ENCODE assay signal across 11 cellular contexts in genomic region chr9:121692606-121693505, GRCh38. TPM values are rescaled to one million over a fixed set of nuclear protein-coding genes. Genes with fewer than 3 reads are reported as not detected.
A peak's percentile ranks its signal among the peaks of the same experiment; 100 is the strongest.
DNase-seq lines count a peak whose midpoint lies in the region; ATAC-seq and TF ChIP-seq lines count a peak whose summit lies in the region.
"Had no signal": no experiment of that assay in that cellular context is flagged by ENCODE, and none has a peak within 500 bp of the region (broad histone marks: within the 10 kb centered on the region; RNA-seq: fewer than 3 reads in every experiment).

No MANE protein-coding gene starts in this region.

- H3K36me3 Mint-ChIP-seq in progenitor cell of endocrine pancreas (ENCODE audit: insufficient read depth) = no peaks in the 10 kb centered on the region
- H3K36me3 Mint-ChIP-seq in activated T-cell treated with anti-CD3 and anti-CD28 coated beads, Interleukin-2, amount 50 U/mL, for 4 hours (ENCODE audit: insufficient read depth) = no peaks in the 10 kb centered on the region

- no peaks in the 10 kb centered on the region for H3K27me3 Mint-ChIP-seq in progenitor cell of endocrine pancreas
- peaks cover 20% of the 10 kb centered on the region for H3K27me3 Mint-ChIP-seq in activated T-cell treated with anti-CD3 and anti-CD28 coated beads, Interleukin-2, amount 50 U/mL, for 4 hours (ENCODE audit: low read depth)

- peak overlapping the region in 1 of 2 experiments; percentile 60; a peak in 2 of 4 replicates for H3K27ac ChIP-seq in SK-N-SH (ENCODE audit: low read depth in 2 of 2, low read length in 1 of 2)

- CTCF ChIA-PET in SK-N-SH (lab: Yijun Ruan, JAX) = interaction anchor here (0.8 to 2.7 kb wide), 6 partner anchors 7 to 392 kb away, joined by 3 to 11 read pairs (median 4); no protein-coding TSS in a partner anchor

- peaks cover 14 to 16% of the 10 kb centered on the region in 2 experiments; a peak in 3 of 4 replicates for H3K4me1 ChIP-seq in SK-N-SH (ENCODE audit: control insufficient read depth in 1 of 2, insufficient read depth in 2 of 2, low read depth in 1 of 2, low read length in 1 of 2)

- H3K9me2 ChIP-seq in SK-N-SH = no peaks in the 10 kb centered on the region

- no peak for TF ChIP-seq RAD21 in SK-N-SH (IDR thresholded peaks at IDR 0.05; ENCODE audit: low read length)

- TF ChIP-seq EP300 in SK-N-SH (IDR thresholded peaks at IDR 0.05; ENCODE audit: borderline replicate concordance in 1 of 2, low read depth in 1 of 2, low read length in 1 of 2) = no peak

- no peak overlapping the region for H2AFZ ChIP-seq in SK-N-SH (ENCODE audit: low read depth)

- POLR2A ChIA-PET in SK-N-SH (lab: Yijun Ruan, JAX) = interaction anchor here (0.9 kb wide), 1 partner anchor 7 kb away, joined by 4 read pairs; no protein-coding TSS in a partner anchor

- TF ChIP-seq CTCF in SK-N-SH (IDR thresholded peaks at IDR 0.05) (no peak), fibroblast of the aortic adventitia (IDR thresholded peaks at IDR 0.05; ENCODE audit: insufficient read depth, low read length) (no peak), progenitor cell of endocrine pancreas (IDR thresholded peaks at IDR 0.05; ENCODE audit: unreplicated experiment) (no peak)

- H3K9ac ChIP-seq in SK-N-SH = no peak overlapping the region

- ATAC-seq in activated T-cell treated with anti-CD3 and anti-CD28 coated beads, Interleukin-2, amount 50 U/mL, for 4 hours = no peak
- ATAC-seq in activated CD4-positive, CD25-positive, alpha-beta regulatory T cell treated with anti-CD3 and anti-CD28 coated beads, Interleukin-2, amount 50 U/mL, for 24 hours = no peak
- ATAC-seq: activated CD8-positive, alpha-beta T cell treated with anti-CD3 and anti-CD28 coated beads, Interleukin-2, amount 10 ng/mL, durations not matched to agents 7 days and 5 days had no signal

- peaks cover 41% of the 10 kb centered on the region for H3F3A ChIP-seq in SK-N-SH (replicated peaks; ENCODE audit: insufficient read depth)

- no peaks in the 10 kb centered on the region for H3K36me3 ChIP-seq in SK-N-SH (replicated peaks in 1 of 2; ENCODE audit: control insufficient read depth in 1 of 2, insufficient read depth in 2 of 2, low read length in 1 of 2)

- H3K79me2 ChIP-seq in SK-N-SH (ENCODE audit: insufficient read depth) = no peaks in the 10 kb centered on the region

- H3K27me3 ChIP-seq in SK-N-SH (ENCODE audit: insufficient read depth) = no peaks in the 10 kb centered on the region

- H3K4me3 Mint-ChIP-seq in progenitor cell of endocrine pancreas (ENCODE audit: low read depth) = no peak overlapping the region
- no peak overlapping the region for H3K4me3 Mint-ChIP-seq in activated T-cell treated with anti-CD3 and anti-CD28 coated beads, Interleukin-2, amount 50 U/mL, for 4 hours
- H3K4me3 Mint-ChIP-seq: activated CD8-positive, alpha-beta T cell treated with anti-CD3 and anti-CD28 coated beads, Interleukin-2, amount 10 ng/mL, durations not matched to agents 7 days and 5 days had no signal

- H3K9me3 Mint-ChIP-seq in progenitor cell of endocrine pancreas (ENCODE audit: low read depth) = no peaks in the 10 kb centered on the region
- H3K9me3 Mint-ChIP-seq in activated T-cell treated with anti-CD3 and anti-CD28 coated beads, Interleukin-2, amount 50 U/mL, for 4 hours = no peaks in the 10 kb centered on the region

- DNase-seq in EL (peak; percentile 77), SK-N-SH (no peak), fibroblast of the aortic adventitia (ENCODE audit: low read depth) (peak; percentile 26), progenitor cell of endocrine pancreas (ENCODE audit: low spot score, unreplicated experiment) (no peak), GM19238 (ENCODE audit: insufficient read length, low spot score) (no peak), DMS153 (lab: John Stamatoyannopoulos, UW) (no peak)
- no peak for DNase-seq in activated T-cell treated with anti-CD3 and anti-CD28 coated beads, Interleukin-2, amount 50 U/mL, for 4 hours
- DNase-seq: activated CD8-positive, alpha-beta T cell treated with anti-CD3 and anti-CD28 coated beads, Interleukin-2, amount 10 ng/mL, durations not matched to agents 7 days and 5 days; NCI-H2227 treated with DMSO at 0.1 percent for 48 hours had no signal

- H3K4me1 Mint-ChIP-seq in progenitor cell of endocrine pancreas (ENCODE audit: low read depth) = peaks cover 12% of the 10 kb centered on the region
- H3K4me1 Mint-ChIP-seq in activated T-cell treated with anti-CD3 and anti-CD28 coated beads, Interleukin-2, amount 50 U/mL, for 4 hours (ENCODE audit: low read depth) = peaks cover 4% of the 10 kb centered on the region

- peak overlapping the region; percentile 13 for H3K27ac Mint-ChIP-seq in progenitor cell of endocrine pancreas
- H3K27ac Mint-ChIP-seq: activated CD8-positive, alpha-beta T cell treated with anti-CD3 and anti-CD28 coated beads, Interleukin-2, amount 10 ng/mL, durations not matched to agents 7 days and 5 days had no signal

- 77% methylated on average over 16 of the region's 16 CpGs for WGBS in SK-N-SH (ENCODE audit: low lambda C conversion rate)

- no peak overlapping the region for H3K4me3 ChIP-seq in SK-N-SH (ENCODE audit: low read depth in 2 of 2, low read length in 1 of 2)
- no peak overlapping the region for H3K4me3 ChIP-seq in fibroblast of the aortic adventitia (ENCODE audit: low read depth, low read length)
- H3K4me3 ChIP-seq: skin epidermis had no signal

- peaks cover 30% of the 10 kb centered on the region for H4K20me1 ChIP-seq in SK-N-SH (ENCODE audit: insufficient read depth)

- H3K9me3 ChIP-seq in SK-N-SH = no peaks in the 10 kb centered on the region

- H3K4me2 ChIP-seq in SK-N-SH = peak overlapping the region; percentile 21; the same call in 1 of the 2 replicates

TF ChIP-seq in SK-N-SH, 30 proteins besides CTCF, POLR2A, EP300 and RAD21:
- TF ChIP-seq EZH2phosphoT487 (IDR thresholded peaks at IDR 0.05; ENCODE audit: borderline replicate concordance, low read depth) (no peak), RXRA (IDR thresholded peaks at IDR 0.05; ENCODE audit: borderline replicate concordance, low read depth) (no peak), TEAD4 (IDR thresholded peaks at IDR 0.05; ENCODE audit: borderline replicate concordance, insufficient read depth) (no peak), TAF1 (IDR thresholded peaks at IDR 0.05; ENCODE audit: borderline replicate concordance, low read depth, low read length) (no peak), CHD2 (IDR thresholded peaks at IDR 0.05; ENCODE audit: low read length, partially characterized antibody) (no peak), PBX3 (IDR thresholded peaks at IDR 0.05) (peak; percentile 46; the same call in 1 of the 2 replicates), RCOR1 (IDR thresholded peaks at IDR 0.05; ENCODE audit: low read length) (no peak), NRF1 (IDR thresholded peaks at IDR 0.05; ENCODE audit: low read depth, low read length) (no peak), JUND (IDR thresholded peaks at IDR 0.05) (no peak; the same call in 1 of the 2 replicates), MXI1 (IDR thresholded peaks at IDR 0.05; ENCODE audit: low read depth, low read length) (no peak), SIN3A (IDR thresholded peaks at IDR 0.05; ENCODE audit: borderline replicate concordance, low read depth, low read length) (peak; percentile 68; the same call in 1 of the 2 replicates), RFX5 (IDR thresholded peaks at IDR 0.05; ENCODE audit: low read length) (no peak), ELF1 (IDR thresholded peaks at IDR 0.05) (no peak), FOSL2 (IDR thresholded peaks at IDR 0.05; ENCODE audit: borderline replicate concordance, low read depth) (peak; percentile 64; the same call in 1 of the 2 replicates), TCF12 (IDR thresholded peaks at IDR 0.05) (peak; percentile 36; the same call in 1 of the 2 replicates)
- TF ChIP-seq, protein P1, sequence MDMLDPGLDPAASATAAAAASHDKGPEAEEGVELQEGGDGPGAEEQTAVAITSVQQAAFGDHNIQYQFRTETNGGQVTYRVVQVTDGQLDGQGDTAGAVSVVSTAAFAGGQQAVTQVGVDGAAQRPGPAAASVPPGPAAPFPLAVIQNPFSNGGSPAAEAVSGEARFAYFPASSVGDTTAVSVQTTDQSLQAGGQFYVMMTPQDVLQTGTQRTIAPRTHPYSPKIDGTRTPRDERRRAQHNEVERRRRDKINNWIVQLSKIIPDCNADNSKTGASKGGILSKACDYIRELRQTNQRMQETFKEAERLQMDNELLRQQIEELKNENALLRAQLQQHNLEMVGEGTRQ (IDR thresholded peaks at IDR 0.05; ENCODE audit: borderline replicate concordance, low read depth, low read length) = no peak
- TF ChIP-seq, protein P2, sequence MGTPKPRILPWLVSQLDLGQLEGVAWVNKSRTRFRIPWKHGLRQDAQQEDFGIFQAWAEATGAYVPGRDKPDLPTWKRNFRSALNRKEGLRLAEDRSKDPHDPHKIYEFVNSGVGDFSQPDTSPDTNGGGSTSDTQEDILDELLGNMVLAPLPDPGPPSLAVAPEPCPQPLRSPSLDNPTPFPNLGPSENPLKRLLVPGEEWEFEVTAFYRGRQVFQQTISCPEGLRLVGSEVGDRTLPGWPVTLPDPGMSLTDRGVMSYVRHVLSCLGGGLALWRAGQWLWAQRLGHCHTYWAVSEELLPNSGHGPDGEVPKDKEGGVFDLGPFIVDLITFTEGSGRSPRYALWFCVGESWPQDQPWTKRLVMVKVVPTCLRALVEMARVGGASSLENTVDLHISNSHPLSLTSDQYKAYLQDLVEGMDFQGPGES (IDR thresholded peaks at IDR 0.05; ENCODE audit: low read depth, low read length) = no peak

RNA-seq across cellular contexts. Expression of gene DAB2IP, which starts 41.4 kb away (rescaled TPM):
- 21.4 and 25.4 TPM in 2 replicates for polyA plus RNA-seq in SK-N-SH (2012; rRNA removed)
- 9.4 and 15.4 TPM in 2 replicates for polyA plus RNA-seq in SK-N-SH (2012; cell fraction: cytosol; rRNA removed)
- polyA plus RNA-seq in SK-N-SH (2012; cell fraction: nucleus; rRNA removed) = 30.4 and 34.4 TPM in 2 replicates
- 11.4 and 17.4 TPM in 2 replicates for total RNA-seq in fibroblast of the aortic adventitia (ENCODE audit: low replicate concordance)
- 63.2 and 67.8 TPM in 2 replicates for total RNA-seq in progenitor cell of endocrine pancreas
- under 1 TPM; 0.14 to 0.24 (median 0.18) TPM for total RNA-seq in activated T-cell treated with anti-CD3 and anti-CD28 coated beads, Interleukin-2, amount 50 U/mL, for 4 hours

Comparison
In these comparisons a context has a peak if more than half of its experiments do, and no peak if none do; other contexts are left out.
1. DNase-seq: peak in EL (single experiment) and fibroblast of the aortic adventitia (single experiment); none in SK-N-SH (single experiment), progenitor cell of endocrine pancreas (single experiment), GM19238 (single experiment), activated T-cell treated with anti-CD3 and anti-CD28 coated beads, Interleukin-2, amount 50 U/mL, for 4 hours (single experiment) and DMS153 (single experiment).